ENCODE assay signal across 32 cellular contexts in the genomic region with DNA sequence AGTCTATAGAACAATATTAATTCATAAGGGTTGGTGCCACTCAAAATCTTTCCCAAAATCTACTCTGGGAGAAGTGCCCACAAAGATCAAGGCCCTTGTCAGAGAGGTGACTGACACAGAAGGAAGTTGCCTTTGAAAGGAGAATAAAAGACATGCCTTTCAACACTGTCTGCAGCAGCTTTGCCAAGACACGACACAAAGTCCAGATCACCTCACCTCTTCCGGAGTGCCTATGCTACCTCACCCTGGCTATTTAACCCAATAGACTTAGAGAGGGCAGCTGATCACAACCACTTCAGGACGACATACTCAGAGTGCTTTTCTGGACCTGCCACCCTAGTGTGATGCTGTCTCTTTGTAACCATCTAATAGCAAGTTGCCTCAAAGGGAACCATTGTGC.
"Had no signal": no experiment of that assay in that cellular context is flagged by ENCODE, and none has a peak within 500 bp of the region (broad histone marks: within the 10 kb centered on the region; RNA-seq: fewer than 3 reads in every experiment).

No MANE protein-coding gene starts in this region.

- H3K4me1 Mint-ChIP-seq: nephron progenitor cell, neural crest cell had no signal

- FAIRE-seq: urothelium cell line had no signal

- DNase-seq: naive B cell; naive thymus-derived CD8-positive, alpha-beta T cell; nephron progenitor cell; nucleus accumbens; ovary; posterior cingulate gyrus; psoas muscle; right cardiac atrium; right lobe of liver; sigmoid colon; spleen; stimulated activated CD4-positive, alpha-beta T cell treated with anti-CD3 and anti-CD28 coated beads, Interleukin-12 subunit alpha, Interleukin-12 subunit beta, amount 100 ng/mL, for 4 hours; stimulated activated CD4-positive, alpha-beta T cell treated with anti-CD3 and anti-CD28 coated beads, Interleukin-1b, Interleukin-23, amount 100 ng/mL, for 48 hours; stimulated activated CD4-positive, alpha-beta T cell treated with anti-CD3 and anti-CD28 coated beads, Interleukin-4, amount 100 ng/mL, for 1 hour; stimulated activated CD4-positive, alpha-beta T cell treated with anti-CD3 and anti-CD28 coated beads, Interleukin-4, amount 100 ng/mL, for 4 hours; stimulated activated CD8-positive, alpha-beta memory T cell treated with anti-CD3 and anti-CD28 coated beads, Interleukin-4, amount 100 ng/mL, for 48 hours; stimulated activated naive B cell treated with anti-CD40 and anti-IgM and Interleukin-4, amounts not matched to agents 10 μg/mL and 1 μg/mL and 100 μg/mL, for 72 hours; stimulated activated naive CD4-positive, alpha-beta T cell treated with Interleukin-2 at 50 U/mL for 16 hours; stomach; thyroid gland; trophoblast cell; upper lobe of left lung had no signal

- H3K9me3 Mint-ChIP-seq: natural killer cell treated with Interleukin-12 subunit alpha and Interleukin-12 subunit beta and Interleukin-15 and Interleukin-18, amount 100 ng/mL, for 72 hours; nephron progenitor cell; neural crest cell; stimulated activated naive B cell treated with anti-CD40 and anti-IgM and Interleukin-4, amounts not matched to agents 10 μg/mL and 1 μg/mL and 100 μg/mL, for 72 hours had no signal

- H3K4me3 Mint-ChIP-seq: naive B cell; naive thymus-derived CD8-positive, alpha-beta T cell; natural killer cell treated with Interleukin-12 subunit alpha and Interleukin-12 subunit beta and Interleukin-15 and Interleukin-18, amount 100 ng/mL, for 72 hours; nephron progenitor cell; neural crest cell; stimulated activated naive B cell treated with anti-CD40 and anti-IgM and Interleukin-4, amounts not matched to agents 10 μg/mL and 1 μg/mL and 100 μg/mL, for 72 hours had no signal

- H3K4me3 ChIP-seq: ovary, psoas muscle, right lobe of liver, sigmoid colon, smooth muscle cell, spleen, stomach, thoracic aorta, thyroid gland, tibial nerve, upper lobe of left lung, vagina had no signal

- H3K9me3 ChIP-seq: neutrophil, ovary, psoas muscle, right lobe of liver, sigmoid colon, spleen, stomach, thoracic aorta, thyroid gland, tibial nerve, upper lobe of left lung, vagina had no signal

- H3K4me1 ChIP-seq: parathyroid adenoma, psoas muscle, right lobe of liver, sigmoid colon, thyroid gland, vagina had no signal

- H3K36me3 Mint-ChIP-seq: naive B cell; naive thymus-derived CD8-positive, alpha-beta T cell; natural killer cell treated with Interleukin-12 subunit alpha and Interleukin-12 subunit beta and Interleukin-15 and Interleukin-18, amount 100 ng/mL, for 72 hours; stimulated activated naive B cell treated with anti-CD40 and anti-IgM and Interleukin-4, amounts not matched to agents 10 μg/mL and 1 μg/mL and 100 μg/mL, for 72 hours had no signal

- H3K27ac Mint-ChIP-seq: naive B cell; naive thymus-derived CD8-positive, alpha-beta T cell; natural killer cell treated with Interleukin-12 subunit alpha and Interleukin-12 subunit beta and Interleukin-15 and Interleukin-18, amount 100 ng/mL, for 72 hours; nephron progenitor cell; progenitor cell of endocrine pancreas; stimulated activated naive B cell treated with anti-CD40 and anti-IgM and Interleukin-4, amounts not matched to agents 10 μg/mL and 1 μg/mL and 100 μg/mL, for 72 hours had no signal

- H3K27me3 ChIP-seq: neutrophil, ovary, right lobe of liver, sigmoid colon, spleen, stomach, thyroid gland, tibial nerve, upper lobe of left lung, vagina had no signal

- H3K36me3 ChIP-seq: neutrophil, ovary, right lobe of liver, sigmoid colon, spleen, stomach, thoracic aorta, thyroid gland, tibial nerve, upper lobe of left lung, vagina had no signal

- H3K27ac ChIP-seq: neutrophil, ovary, parathyroid adenoma, psoas muscle, right lobe of liver, sigmoid colon, spleen, stomach, thoracic aorta, thyroid gland, tibial nerve, upper lobe of left lung, vagina had no signal

- ATAC-seq: naive thymus-derived CD8-positive, alpha-beta T cell; psoas muscle; right cardiac atrium; right lobe of liver; stimulated activated naive B cell treated with anti-CD40 and anti-IgM and Interleukin-4, amounts not matched to agents 10 μg/mL and 1 μg/mL and 100 μg/mL, for 72 hours had no signal
